In genomic region chr15:66679657-66680108, GRCh38 we compare ENCODE assay signal across 1 cellular context.
TF ChIP-seq lines count a peak whose summit lies in the region.

No MANE protein-coding gene starts in this region.

TF ChIP-seq in K562, 482 proteins besides CTCF, POLR2A, EP300 and RAD21 (continued from another document and continues in another):
- TF ChIP-seq, protein P1, sequence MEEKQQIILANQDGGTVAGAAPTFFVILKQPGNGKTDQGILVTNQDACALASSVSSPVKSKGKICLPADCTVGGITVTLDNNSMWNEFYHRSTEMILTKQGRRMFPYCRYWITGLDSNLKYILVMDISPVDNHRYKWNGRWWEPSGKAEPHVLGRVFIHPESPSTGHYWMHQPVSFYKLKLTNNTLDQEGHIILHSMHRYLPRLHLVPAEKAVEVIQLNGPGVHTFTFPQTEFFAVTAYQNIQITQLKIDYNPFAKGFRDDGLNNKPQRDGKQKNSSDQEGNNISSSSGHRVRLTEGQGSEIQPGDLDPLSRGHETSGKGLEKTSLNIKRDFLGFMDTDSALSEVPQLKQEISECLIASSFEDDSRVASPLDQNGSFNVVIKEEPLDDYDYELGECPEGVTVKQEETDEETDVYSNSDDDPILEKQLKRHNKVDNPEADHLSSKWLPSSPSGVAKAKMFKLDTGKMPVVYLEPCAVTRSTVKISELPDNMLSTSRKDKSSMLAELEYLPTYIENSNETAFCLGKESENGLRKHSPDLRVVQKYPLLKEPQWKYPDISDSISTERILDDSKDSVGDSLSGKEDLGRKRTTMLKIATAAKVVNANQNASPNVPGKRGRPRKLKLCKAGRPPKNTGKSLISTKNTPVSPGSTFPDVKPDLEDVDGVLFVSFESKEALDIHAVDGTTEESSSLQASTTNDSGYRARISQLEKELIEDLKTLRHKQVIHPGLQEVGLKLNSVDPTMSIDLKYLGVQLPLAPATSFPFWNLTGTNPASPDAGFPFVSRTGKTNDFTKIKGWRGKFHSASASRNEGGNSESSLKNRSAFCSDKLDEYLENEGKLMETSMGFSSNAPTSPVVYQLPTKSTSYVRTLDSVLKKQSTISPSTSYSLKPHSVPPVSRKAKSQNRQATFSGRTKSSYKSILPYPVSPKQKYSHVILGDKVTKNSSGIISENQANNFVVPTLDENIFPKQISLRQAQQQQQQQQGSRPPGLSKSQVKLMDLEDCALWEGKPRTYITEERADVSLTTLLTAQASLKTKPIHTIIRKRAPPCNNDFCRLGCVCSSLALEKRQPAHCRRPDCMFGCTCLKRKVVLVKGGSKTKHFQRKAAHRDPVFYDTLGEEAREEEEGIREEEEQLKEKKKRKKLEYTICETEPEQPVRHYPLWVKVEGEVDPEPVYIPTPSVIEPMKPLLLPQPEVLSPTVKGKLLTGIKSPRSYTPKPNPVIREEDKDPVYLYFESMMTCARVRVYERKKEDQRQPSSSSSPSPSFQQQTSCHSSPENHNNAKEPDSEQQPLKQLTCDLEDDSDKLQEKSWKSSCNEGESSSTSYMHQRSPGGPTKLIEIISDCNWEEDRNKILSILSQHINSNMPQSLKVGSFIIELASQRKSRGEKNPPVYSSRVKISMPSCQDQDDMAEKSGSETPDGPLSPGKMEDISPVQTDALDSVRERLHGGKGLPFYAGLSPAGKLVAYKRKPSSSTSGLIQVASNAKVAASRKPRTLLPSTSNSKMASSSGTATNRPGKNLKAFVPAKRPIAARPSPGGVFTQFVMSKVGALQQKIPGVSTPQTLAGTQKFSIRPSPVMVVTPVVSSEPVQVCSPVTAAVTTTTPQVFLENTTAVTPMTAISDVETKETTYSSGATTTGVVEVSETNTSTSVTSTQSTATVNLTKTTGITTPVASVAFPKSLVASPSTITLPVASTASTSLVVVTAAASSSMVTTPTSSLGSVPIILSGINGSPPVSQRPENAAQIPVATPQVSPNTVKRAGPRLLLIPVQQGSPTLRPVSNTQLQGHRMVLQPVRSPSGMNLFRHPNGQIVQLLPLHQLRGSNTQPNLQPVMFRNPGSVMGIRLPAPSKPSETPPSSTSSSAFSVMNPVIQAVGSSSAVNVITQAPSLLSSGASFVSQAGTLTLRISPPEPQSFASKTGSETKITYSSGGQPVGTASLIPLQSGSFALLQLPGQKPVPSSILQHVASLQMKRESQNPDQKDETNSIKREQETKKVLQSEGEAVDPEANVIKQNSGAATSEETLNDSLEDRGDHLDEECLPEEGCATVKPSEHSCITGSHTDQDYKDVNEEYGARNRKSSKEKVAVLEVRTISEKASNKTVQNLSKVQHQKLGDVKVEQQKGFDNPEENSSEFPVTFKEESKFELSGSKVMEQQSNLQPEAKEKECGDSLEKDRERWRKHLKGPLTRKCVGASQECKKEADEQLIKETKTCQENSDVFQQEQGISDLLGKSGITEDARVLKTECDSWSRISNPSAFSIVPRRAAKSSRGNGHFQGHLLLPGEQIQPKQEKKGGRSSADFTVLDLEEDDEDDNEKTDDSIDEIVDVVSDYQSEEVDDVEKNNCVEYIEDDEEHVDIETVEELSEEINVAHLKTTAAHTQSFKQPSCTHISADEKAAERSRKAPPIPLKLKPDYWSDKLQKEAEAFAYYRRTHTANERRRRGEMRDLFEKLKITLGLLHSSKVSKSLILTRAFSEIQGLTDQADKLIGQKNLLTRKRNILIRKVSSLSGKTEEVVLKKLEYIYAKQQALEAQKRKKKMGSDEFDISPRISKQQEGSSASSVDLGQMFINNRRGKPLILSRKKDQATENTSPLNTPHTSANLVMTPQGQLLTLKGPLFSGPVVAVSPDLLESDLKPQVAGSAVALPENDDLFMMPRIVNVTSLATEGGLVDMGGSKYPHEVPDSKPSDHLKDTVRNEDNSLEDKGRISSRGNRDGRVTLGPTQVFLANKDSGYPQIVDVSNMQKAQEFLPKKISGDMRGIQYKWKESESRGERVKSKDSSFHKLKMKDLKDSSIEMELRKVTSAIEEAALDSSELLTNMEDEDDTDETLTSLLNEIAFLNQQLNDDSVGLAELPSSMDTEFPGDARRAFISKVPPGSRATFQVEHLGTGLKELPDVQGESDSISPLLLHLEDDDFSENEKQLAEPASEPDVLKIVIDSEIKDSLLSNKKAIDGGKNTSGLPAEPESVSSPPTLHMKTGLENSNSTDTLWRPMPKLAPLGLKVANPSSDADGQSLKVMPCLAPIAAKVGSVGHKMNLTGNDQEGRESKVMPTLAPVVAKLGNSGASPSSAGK (IDR thresholded peaks at IDR 0.05) = no peak
- TF ChIP-seq STAT6 (CRISPR knock-in tag; IDR thresholded peaks at IDR 0.05) (no peak), ZNF407 (IDR thresholded peaks at IDR 0.05; ENCODE audit: low read depth) (no peak), MAFF (IDR thresholded peaks at IDR 0.05; ENCODE audit: low read length) (no peak), SPI1 (IDR thresholded peaks at IDR 0.05; ENCODE audit: borderline replicate concordance, low read depth, low read length) (no peak), ARID3A (IDR thresholded peaks at IDR 0.05; ENCODE audit: borderline replicate concordance, low read depth, low read length) (peak; percentile 50; the same call in 1 of the 2 replicates), NRF1 (conservative IDR thresholded peaks at IDR 0.05 in 1 of 2, IDR thresholded peaks at IDR 0.05 in 1 of 2) (peak; percentile 49 to 56), ZNF384 (IDR thresholded peaks at IDR 0.05; ENCODE audit: low read depth, low read length) (no peak), ZNF436 (CRISPR knock-in tag; IDR thresholded peaks at IDR 0.05) (no peak), TBL1XR1 (IDR thresholded peaks at IDR 0.05; ENCODE audit: low read length in 2 of 2) (peak; percentile 94), THRAP3 (IDR thresholded peaks at IDR 0.05; ENCODE audit: borderline replicate concordance) (no peak), GTF2E2 (tag; IDR thresholded peaks at IDR 0.05) (0 out of 2 replicates have a peak, but pooled peaks have one; percentile 60), SNRNP70 (optimal IDR thresholded peaks at IDR 0.05; ENCODE audit: low read depth, low read length) (no peak), POLR2H (tag; IDR thresholded peaks at IDR 0.05; ENCODE audit: low read depth) (no peak), ERF (CRISPR knock-in tag; IDR thresholded peaks at IDR 0.05) (no peak; the same call in 1 of the 2 replicates), KLF10 (CRISPR knock-in tag; IDR thresholded peaks at IDR 0.05) (no peak), ZNF41 (CRISPR knock-in tag; conservative IDR thresholded peaks at IDR 0.05) (no peak), ARNT (IDR thresholded peaks at IDR 0.05) (peak; percentile 79 to 91), SETDB1 (IDR thresholded peaks at IDR 0.05; ENCODE audit: low read length) (no peak), SMARCE1 (IDR thresholded peaks at IDR 0.05) (peak; percentile 96)
- TF ChIP-seq, protein P2, sequence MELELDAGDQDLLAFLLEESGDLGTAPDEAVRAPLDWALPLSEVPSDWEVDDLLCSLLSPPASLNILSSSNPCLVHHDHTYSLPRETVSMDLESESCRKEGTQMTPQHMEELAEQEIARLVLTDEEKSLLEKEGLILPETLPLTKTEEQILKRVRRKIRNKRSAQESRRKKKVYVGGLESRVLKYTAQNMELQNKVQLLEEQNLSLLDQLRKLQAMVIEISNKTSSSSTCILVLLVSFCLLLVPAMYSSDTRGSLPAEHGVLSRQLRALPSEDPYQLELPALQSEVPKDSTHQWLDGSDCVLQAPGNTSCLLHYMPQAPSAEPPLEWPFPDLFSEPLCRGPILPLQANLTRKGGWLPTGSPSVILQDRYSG (tag; conservative IDR thresholded peaks at IDR 0.05; ENCODE audit: low read depth) = no peak
- TF ChIP-seq, protein P3, sequence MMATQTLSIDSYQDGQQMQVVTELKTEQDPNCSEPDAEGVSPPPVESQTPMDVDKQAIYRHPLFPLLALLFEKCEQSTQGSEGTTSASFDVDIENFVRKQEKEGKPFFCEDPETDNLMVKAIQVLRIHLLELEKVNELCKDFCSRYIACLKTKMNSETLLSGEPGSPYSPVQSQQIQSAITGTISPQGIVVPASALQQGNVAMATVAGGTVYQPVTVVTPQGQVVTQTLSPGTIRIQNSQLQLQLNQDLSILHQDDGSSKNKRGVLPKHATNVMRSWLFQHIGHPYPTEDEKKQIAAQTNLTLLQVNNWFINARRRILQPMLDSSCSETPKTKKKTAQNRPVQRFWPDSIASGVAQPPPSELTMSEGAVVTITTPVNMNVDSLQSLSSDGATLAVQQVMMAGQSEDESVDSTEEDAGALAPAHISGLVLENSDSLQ (IDR thresholded peaks at IDR 0.05) = peak; percentile 78
- TF ChIP-seq, protein P4, sequence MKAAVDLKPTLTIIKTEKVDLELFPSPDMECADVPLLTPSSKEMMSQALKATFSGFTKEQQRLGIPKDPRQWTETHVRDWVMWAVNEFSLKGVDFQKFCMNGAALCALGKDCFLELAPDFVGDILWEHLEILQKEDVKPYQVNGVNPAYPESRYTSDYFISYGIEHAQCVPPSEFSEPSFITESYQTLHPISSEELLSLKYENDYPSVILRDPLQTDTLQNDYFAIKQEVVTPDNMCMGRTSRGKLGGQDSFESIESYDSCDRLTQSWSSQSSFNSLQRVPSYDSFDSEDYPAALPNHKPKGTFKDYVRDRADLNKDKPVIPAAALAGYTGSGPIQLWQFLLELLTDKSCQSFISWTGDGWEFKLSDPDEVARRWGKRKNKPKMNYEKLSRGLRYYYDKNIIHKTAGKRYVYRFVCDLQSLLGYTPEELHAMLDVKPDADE (conservative IDR thresholded peaks at IDR 0.05; ENCODE audit: control insufficient read depth, low read depth, low read length) = peak; percentile 89
